8 cellular contexts compared by ENCODE assay signal in genomic region chr17:76452646-76453430, GRCh38. TPM values are rescaled to one million over a fixed set of nuclear protein-coding genes. Genes with fewer than 3 reads are reported as not detected.
A peak's percentile ranks its signal among the peaks of the same experiment; 100 is the strongest.
DNase-seq lines count a peak whose midpoint lies in the region; ATAC-seq and TF ChIP-seq lines count a peak whose summit lies in the region.

Gene UBE2O (minus strand): TSS chr17:76453152. CDS start chr17:76453141, 11 bp downstream.

- TF ChIP-seq CTCF in AG09309 (IDR thresholded peaks at IDR 0.05; ENCODE audit: control insufficient read depth, insufficient read depth, low read depth, low read length, missing control alignments) (peak; percentile 43), chondrocyte (IDR thresholded peaks at IDR 0.05) (peak; percentile 77)

- H3K4me3 Mint-ChIP-seq in chondrocyte (ENCODE audit: unreplicated experiment) = peak within 1 kb of the TSS; percentile 86

- in situ Hi-C loops in GM18951 (cut with MboI; ENCODE audit: low sequenced_read_pairs, unreplicated experiment) = no loop called here

- ATAC-seq in HG03196 (IDR thresholded peaks at IDR 0.05; ENCODE audit: unreplicated experiment) (peak; percentile 83), left colon (peak; percentile 98)

- H3K4me3 ChIP-seq in AG09309 (ENCODE audit: control insufficient read depth, low read depth, low read length) = peak within 1 kb of the TSS; percentile 82

- peak within 1 kb of the TSS; percentile 84 for H3K27ac Mint-ChIP-seq in chondrocyte (ENCODE audit: unreplicated experiment)

- H3K9me3 Mint-ChIP-seq in chondrocyte (ENCODE audit: low read depth) = no peaks in the 10 kb centered on the region

- H3K36me3 Mint-ChIP-seq in chondrocyte (ENCODE audit: low read depth) = no peaks in the 10 kb centered on the region

- DNase-seq in AG09309 (ENCODE audit: low read depth) = no peak
- DNase-seq in NCI-H345 treated with DMSO at 0.1 percent for 48 hours (lab: John Stamatoyannopoulos, UW; ENCODE audit: unreplicated experiment) = peak; percentile 88
- DNase-seq in activated CD4-positive, alpha-beta T cell treated with anti-CD3 and anti-CD28 coated beads for 1 hour = peak; percentile 85
- DNase-seq in chondrocyte (ENCODE audit: low spot score) = peak; percentile 96
- peak; percentile 78 to 92 for DNase-seq in left colon
- DNase-seq in stimulated activated CD4-positive, alpha-beta T cell treated with anti-CD3 and anti-CD28 coated beads, Interleukin-1b, Interleukin-23, amount 100 ng/mL, for 4 hours (ENCODE audit: low read depth in 2 of 2) = peak; percentile 84 to 92

- TF ChIP-seq POLR2A in GM18951 (IDR thresholded peaks at IDR 0.05; ENCODE audit: extremely low read depth, insufficient read depth, insufficient read length) = peak; percentile 83

- intact Hi-C loops in left colon (cut with DNase I, micrococcal nuclease) = no loop called here

- H3K27me3 Mint-ChIP-seq in chondrocyte (ENCODE audit: low read depth) = no peaks in the 10 kb centered on the region

- H3K4me1 Mint-ChIP-seq in chondrocyte (ENCODE audit: low read depth) = peaks cover 37% of the 10 kb centered on the region

RNA-seq across cellular contexts. Expression of gene UBE2O, which starts in this region (rescaled TPM):
- total RNA-seq in chondrocyte (20.0 to 22.1 TPM (median 22.0 TPM) in 3 replicates), left colon (10 to 100 TPM; 15.9 to 18.2 TPM)
